ENCODE assay signal across 8 cellular contexts in genomic region chr3:71784914-71785593, GRCh38. TPM values are rescaled to one million over a fixed set of nuclear protein-coding genes. Genes with fewer than 3 reads are reported as not detected.
DNase-seq lines count a peak whose midpoint lies in the region; ATAC-seq and TF ChIP-seq lines count a peak whose summit lies in the region.

PROK2 (minus strand) TSS chr3:71785148; CDS start chr3:71785052, 96 bp downstream.

- H3K36me3 ChIP-seq in duodenal mucosa (ENCODE audit: control insufficient read depth in 1 of 2, insufficient read depth in 2 of 2, low read length in 2 of 2) (no peaks in the 10 kb centered on the region), osteoblast (ENCODE audit: insufficient read depth, low read length) (no peaks in the 10 kb centered on the region), prostate gland (no peaks in the 10 kb centered on the region)

- 1% methylated on average over 33 of the region's 94 CpGs for WGBS in prostate gland

- H3K79me2 ChIP-seq in osteoblast (ENCODE audit: insufficient read depth, low read length) = no peaks in the 10 kb centered on the region

- H3K4me2 ChIP-seq in osteoblast (ENCODE audit: insufficient read depth, low read length) = no peak within 1 kb of the TSS

- no peaks in the 10 kb centered on the region for H4K20me1 ChIP-seq in osteoblast (ENCODE audit: insufficient read depth, low read length)

- H3K4me3 ChIP-seq in duodenal mucosa (ENCODE audit: low read depth in 1 of 2, low read length in 2 of 2) = peak within 1 kb of the TSS; percentile 38 to 44
- no peak within 1 kb of the TSS for H3K4me3 ChIP-seq in osteoblast (ENCODE audit: insufficient read depth, low read length)
- H3K4me3 ChIP-seq in prostate gland = peak within 1 kb of the TSS in 1 of 2 donors; percentile 17

- DNase-seq in GM13977 (ENCODE audit: low spot score) (peak; percentile 24), T-helper 9 cell (peak; percentile 9), osteoblast (ENCODE audit: insufficient read length, low spot score, missing footprints) (peak; percentile 79), prostate gland (ENCODE audit: low spot score) (no peak), OCI-M2 (lab: John Stamatoyannopoulos, UW; ENCODE audit: unreplicated experiment) (no peak)

- in situ Hi-C loops in GM13977 (cut with MboI; ENCODE audit: low pct_unique_long_range_greater_than_20kb, low sequenced_read_pairs, unreplicated experiment) = no loop called here

- no peak within 1 kb of the TSS for H3K9ac ChIP-seq in duodenal mucosa (ENCODE audit: low read depth in 1 of 2, low read length in 2 of 2)

- TF ChIP-seq CTCF in GM13977 (IDR thresholded peaks at IDR 0.05; ENCODE audit: extremely low read depth, insufficient read depth, missing control alignments) (no peak), osteoblast (IDR thresholded peaks at IDR 0.05; ENCODE audit: extremely low read depth, low read depth, low read length) (no peak), prostate gland (IDR thresholded peaks at IDR 0.05) (no peak)

- intact Hi-C loops in prostate gland (cut with DNase I) = no loop called here

- H3K4me1 ChIP-seq in duodenal mucosa (ENCODE audit: control insufficient read depth in 1 of 2, insufficient read depth in 2 of 2, low read length in 2 of 2) = peaks cover 3 to 4% of the 10 kb centered on the region in 2 donors
- no peaks in the 10 kb centered on the region for H3K4me1 ChIP-seq in osteoblast (ENCODE audit: insufficient read depth, low read length)
- no peaks in the 10 kb centered on the region for H3K4me1 ChIP-seq in prostate gland (replicated peaks)

- H3K27ac ChIP-seq in duodenal mucosa (ENCODE audit: low read depth, low read length) (no peak within 1 kb of the TSS), osteoblast (ENCODE audit: low read depth, low read length) (no peak within 1 kb of the TSS), prostate gland (no peak within 1 kb of the TSS)

- ATAC-seq in HG02938 (IDR thresholded peaks at IDR 0.05; ENCODE audit: unreplicated experiment) = no peak
- no peak for ATAC-seq in GM21390 (IDR thresholded peaks at IDR 0.05; ENCODE audit: unreplicated experiment)

- no peak within 1 kb of the TSS for H2AFZ ChIP-seq in osteoblast (ENCODE audit: low read length)

- TF ChIP-seq POLR2A in prostate gland (IDR thresholded peaks at IDR 0.05) = no peak

- H3K9me3 ChIP-seq in duodenal mucosa (ENCODE audit: control insufficient read depth in 1 of 2, low read length in 2 of 2) (no peaks in the 10 kb centered on the region), osteoblast (ENCODE audit: low read depth, low read length) (no peaks in the 10 kb centered on the region), prostate gland (no peaks in the 10 kb centered on the region)

- H3K27me3 ChIP-seq in duodenal mucosa (ENCODE audit: control insufficient read depth in 1 of 2, insufficient read depth in 2 of 2, low read length in 2 of 2) (peaks cover 42 to 63% of the 10 kb centered on the region in 2 donors), osteoblast (ENCODE audit: insufficient read depth, low read length) (peaks cover 78% of the 10 kb centered on the region), prostate gland (replicated peaks; ENCODE audit: insufficient read depth) (peaks cover 6% of the 10 kb centered on the region)

RNA-seq across cellular contexts. Expression of gene PROK2, which starts in this region (rescaled TPM):
- total RNA-seq in osteoblast = not detected in 2 replicates
- total RNA-seq in prostate gland = 1 to 10 TPM in 1 of 2 donors, not detected in 1; 2.3 TPM

Comparison
In these comparisons a context has a peak if more than half of its experiments do, and no peak if none do; other contexts are left out.
1. Peak in DNase-seq in osteoblast; RNA of the gene not detected or under 1 TPM.
2. DNase-seq: peak in GM13977 (single experiment) and T-helper 9 cell (single experiment); none in prostate gland (single experiment) and OCI-M2 (single experiment).